Comparison of ENCODE assay signal across 8 cellular contexts in the genomic region with DNA sequence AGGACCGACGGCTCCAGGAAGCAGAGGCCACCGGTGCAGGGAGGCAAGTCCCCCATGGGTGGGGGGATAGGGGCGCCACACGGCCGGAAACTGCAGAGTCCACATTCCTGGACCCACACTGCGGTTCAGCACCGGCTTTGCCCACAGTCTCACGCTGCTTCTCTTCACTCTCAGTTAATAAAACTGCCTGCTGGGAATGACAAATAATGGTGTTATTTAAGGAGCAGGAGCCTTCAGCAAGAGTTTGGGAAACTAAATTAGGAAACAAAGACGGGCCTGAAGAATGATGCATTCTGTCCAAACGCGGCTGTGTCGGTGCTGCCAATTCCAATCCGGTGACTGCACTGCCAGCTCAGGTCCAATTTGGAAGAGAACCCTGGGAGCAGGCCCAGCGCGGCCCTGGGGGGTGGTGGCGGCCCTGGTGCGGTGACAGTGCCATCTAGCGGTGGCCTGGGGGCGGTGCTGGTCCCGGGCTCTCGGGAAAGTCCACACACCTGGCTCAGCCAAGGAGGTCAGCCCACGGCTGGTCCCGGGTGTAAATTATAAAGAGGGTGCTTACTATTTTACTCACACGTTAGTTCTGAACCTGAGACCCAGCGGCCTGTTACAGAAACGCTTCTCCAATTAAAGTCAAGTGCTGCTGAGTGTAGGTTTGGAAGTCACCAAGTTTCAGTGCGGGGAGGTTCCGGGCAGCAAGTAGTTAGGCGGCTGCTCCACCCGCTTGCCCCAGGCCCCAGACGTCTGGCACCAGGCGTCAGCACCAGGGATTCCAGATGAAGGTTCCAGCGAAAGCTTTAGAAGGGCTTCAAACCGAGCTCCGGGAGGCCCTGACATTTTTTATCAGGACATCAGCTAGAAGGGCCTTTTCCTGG.
DNase-seq lines count a peak whose midpoint lies in the region; ATAC-seq lines count a peak whose summit lies in the region.

No MANE protein-coding gene starts in this region.

- H3K9me3 ChIP-seq in esophagus (ENCODE audit: control insufficient read depth in 2 of 2, insufficient read depth in 1 of 2, low read depth in 1 of 2, low read length in 1 of 2) (no peaks in the 10 kb centered on the region), muscle layer of duodenum (ENCODE audit: control insufficient read depth in 1 of 2, low read length in 2 of 2) (no peaks in the 10 kb centered on the region)

- H3K36me3 ChIP-seq in esophagus (ENCODE audit: control insufficient read depth in 2 of 2, insufficient read depth in 2 of 2, low read length in 1 of 2) (no peaks in the 10 kb centered on the region), muscle layer of duodenum (ENCODE audit: control insufficient read depth in 1 of 2, insufficient read depth in 2 of 2, low read length in 2 of 2) (peaks cover 0 to 3% of the 10 kb centered on the region in 2 donors)

- peak; percentile 94 for ATAC-seq in HG02763 (IDR thresholded peaks at IDR 0.05; ENCODE audit: unreplicated experiment)

- DNase-seq in NCI-H1694 (lab: John Stamatoyannopoulos, UW), result peak; percentile 18
- no peak for DNase-seq in NCI-H1694 treated with DMSO at 0.1 percent for 48 hours (lab: John Stamatoyannopoulos, UW)
- peak; percentile 72 for DNase-seq in NCI-H226
- peak; percentile 33 for DNase-seq in activated T-cell treated with anti-CD3 and anti-CD28 coated beads for 24 hours (ENCODE audit: low read depth)
- DNase-seq in stimulated activated CD8-positive, alpha-beta memory T cell treated with anti-CD3 and anti-CD28 coated beads, Interleukin-4, amount 100 ng/mL, for 4 hours (ENCODE audit: low read depth in 2 of 2, low spot score in 1 of 2), result peak; percentile 18 to 26

- H3K4me1 ChIP-seq in esophagus (ENCODE audit: control insufficient read depth in 2 of 2, insufficient read depth in 2 of 2, low read length in 1 of 2), result peaks cover 0 to 6% of the 10 kb centered on the region in 2 donors
- H3K4me1 ChIP-seq in muscle layer of duodenum (ENCODE audit: control insufficient read depth in 1 of 2, insufficient read depth in 2 of 2, low read length in 2 of 2), result peaks cover 3 to 18% of the 10 kb centered on the region in 2 donors

- WGBS in esophagus, 2 donors, result 11 to 17% methylated on average over 36 of the region's 36 CpGs

- H3K27ac ChIP-seq in esophagus (ENCODE audit: low read depth in 2 of 2, low read length in 1 of 2), result peak overlapping the region; percentile 62 to 71
- H3K27ac ChIP-seq in muscle layer of duodenum (ENCODE audit: low read length), result peak overlapping the region; percentile 40

- no peak overlapping the region for H3K4me3 ChIP-seq in esophagus (ENCODE audit: low read depth in 1 of 2, low read length in 2 of 2)
- H3K4me3 ChIP-seq in muscle layer of duodenum (ENCODE audit: low read depth in 1 of 2, low read length in 2 of 2), result peak overlapping the region in 1 of 2 donors; percentile 45

- H3K27me3 ChIP-seq in esophagus (ENCODE audit: control insufficient read depth in 1 of 2, insufficient read depth in 2 of 2, low read length in 2 of 2) (no peaks in the 10 kb centered on the region), muscle layer of duodenum (ENCODE audit: low read depth, low read length) (no peaks in the 10 kb centered on the region)
